Comparison of ENCODE assay signal across 8 cellular contexts in genomic region chr17:47889734-47890529, GRCh38. TPM values are rescaled to one million over a fixed set of nuclear protein-coding genes. Genes with fewer than 3 reads are reported as not detected.
A peak's percentile ranks its signal among the peaks of the same experiment; 100 is the strongest.
DNase-seq lines count a peak whose midpoint lies in the region; ATAC-seq and TF ChIP-seq lines count a peak whose summit lies in the region.

No MANE protein-coding gene starts in this region.

- CTCF ChIA-PET in WTC11 (lab: Charles Lee), result interaction anchor here (0.5 to 18.5 kb wide), 30 partner anchors 8 to 482 kb away, joined by 3 to 1122 read pairs (median 8); partner anchors contain the start of genes CDK5RAP3, LRRC46, MRPL10 and OSBPL7

- peaks cover 27% of the 10 kb centered on the region for H3K4me1 Mint-ChIP-seq in WTC11

- in situ Hi-C loops in T47D (cut with HindIII; ENCODE audit: low pct_unique_long_range_greater_than_20kb, low sequenced_read_pairs), result no loop called here

- H3K27me3 Mint-ChIP-seq in WTC11 (ENCODE audit: low read depth), result no peaks in the 10 kb centered on the region; the same call in 1 of the 2 replicates

- peak; percentile 96 for ATAC-seq in WTC11
- no peak for ATAC-seq in HG02981 (IDR thresholded peaks at IDR 0.05; ENCODE audit: unreplicated experiment)

- H3K9me3 Mint-ChIP-seq in WTC11, result no peaks in the 10 kb centered on the region

- no peaks in the 10 kb centered on the region for H3K36me3 Mint-ChIP-seq in WTC11

- no peak overlapping the region for H3K4me3 Mint-ChIP-seq in WTC11

- DNase-seq in C1 segment of cervical spinal cord (lab: John Stamatoyannopoulos, UW), result peak in 13 of 14 donors; percentile 2 to 80 (median 53)
- peak; percentile 49 for DNase-seq in HFF-Myc (ENCODE audit: extremely low read depth, low read depth)
- DNase-seq in NCI-H2227 (lab: John Stamatoyannopoulos, UW; ENCODE audit: unreplicated experiment), result peak; percentile 88
- peak; percentile 96 for DNase-seq in WTC11 (ENCODE audit: low spot score)
- peak; percentile 59 to 92 for DNase-seq in T47D (ENCODE audit: low read depth in 1 of 2, low spot score in 1 of 2)
- DNase-seq in islet precursor cell, result peak; percentile 96
- peak; percentile 84 to 88 for DNase-seq in stimulated activated CD4-positive, alpha-beta T cell treated with anti-CD3 and anti-CD28 coated beads, Interleukin-15, amount 100 ng/mL, for 48 hours (ENCODE audit: low read depth in 2 of 2)

- TF ChIP-seq CTCF in HFF-Myc (IDR thresholded peaks at IDR 0.05; ENCODE audit: low read depth, low read length, missing control alignments) (peak; percentile 95), WTC11 (IDR thresholded peaks at IDR 0.05) (peak; percentile 94)

- POLR2A ChIA-PET in WTC11 (lab: Charles Lee), result interaction anchor here (0.6 to 1.3 kb wide), 4 partner anchors 8 to 136 kb away, joined by 3 to 8 read pairs (median 4); partner anchors contain the start of gene CDK5RAP3

- H3K4me3 ChIP-seq in HFF-Myc (replicated peaks; ENCODE audit: low read depth, low read length), result no peak overlapping the region

- H3K27ac Mint-ChIP-seq in WTC11, result no peak overlapping the region

TF ChIP-seq in WTC11, 78 proteins besides CTCF, POLR2A, EP300 and RAD21:
- no peak for TF ChIP-seq ZSCAN18 (CRISPR knock-in tag; IDR thresholded peaks at IDR 0.05)
- TF ChIP-seq ETV6 (CRISPR knock-in tag; IDR thresholded peaks at IDR 0.05), result 0 out of 2 replicates have a peak, but pooled peaks have one; percentile 62
- TF ChIP-seq ZNF396 (CRISPR knock-in tag; IDR thresholded peaks at IDR 0.05; ENCODE audit: borderline replicate concordance), result no peak
TF ChIP-seq in WTC11: peak in this region for 1.

RNA-seq across cellular contexts. Expression of gene SP2, which starts 6.1 kb away (rescaled TPM):
- total RNA-seq in WTC11 (2021), result 9.9 to 11.5 TPM (median 10.7 TPM) in 3 replicates

RNA-seq across cellular contexts. Expression of gene SP6, which starts 39.0 kb away (rescaled TPM):
- total RNA-seq in WTC11 (2021), result 2.0 to 3.3 TPM (median 2.3 TPM) in 3 replicates

RNA-seq across cellular contexts. Expression of gene SCRN2, which starts 48.9 kb away (rescaled TPM):
- 50.8 to 54.1 TPM (median 51.6 TPM) in 3 replicates for total RNA-seq in WTC11 (2021)

RNA-seq across cellular contexts. Expression of gene PNPO, which starts 51.4 kb away (rescaled TPM):
- total RNA-seq in WTC11 (2021), result 12.2 to 17.8 TPM (median 17.2 TPM) in 3 replicates

RNA-seq across cellular contexts. Expression of gene LRRC46, which starts 58.5 kb away (rescaled TPM):
- 0.09 to 0.39 TPM (median 0.30 TPM) in 3 replicates for total RNA-seq in WTC11 (2021)
